Comparison of ENCODE assay signal across 9 cellular contexts in the genomic region with DNA sequence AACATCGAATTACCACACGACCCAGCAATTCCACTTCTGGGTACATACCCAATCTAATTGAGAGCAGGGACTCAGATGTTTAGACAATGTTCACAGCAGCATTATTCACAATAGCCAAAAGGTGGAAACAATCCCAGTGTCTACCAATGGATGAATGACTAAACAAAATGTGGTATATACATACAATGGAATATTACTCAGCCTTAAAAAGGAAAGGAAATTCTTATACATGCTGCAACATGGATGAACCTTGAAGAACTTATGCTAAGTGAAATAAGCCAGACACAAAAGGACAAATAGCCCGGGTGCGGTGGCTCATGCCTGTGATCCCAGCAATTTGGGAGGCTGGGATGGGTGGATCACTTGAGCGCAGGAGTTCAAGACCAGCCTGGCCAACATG. TPM values are rescaled to one million over a fixed set of nuclear protein-coding genes. Genes with fewer than 3 reads are reported as not detected.
"Had no signal": no experiment of that assay in that cellular context is flagged by ENCODE, and none has a peak within 500 bp of the region (broad histone marks: within the 10 kb centered on the region; RNA-seq: fewer than 3 reads in every experiment).

No MANE protein-coding gene starts in this region.

- H3K4me3 Mint-ChIP-seq: IgD-negative memory B cell had no signal

- H3K4me2 ChIP-seq: KMS-11 had no signal

- H3K27ac Mint-ChIP-seq: IgD-negative memory B cell had no signal

- ATAC-seq: HepG2 had no signal

- H3K9ac ChIP-seq: KMS-11 had no signal

- FAIRE-seq: HepG2, HTR-8/SVneo had no signal

- H3K27ac ChIP-seq: HL-60, KMS-11 had no signal

- DNase-seq: IMR-90, KBM-7, KG1 had no signal

- H3K27me3 Mint-ChIP-seq: IgD-negative memory B cell had no signal

RNA-seq across cellular contexts. Expression of a gene that starts 6.9 kb away (rescaled TPM):
- total RNA-seq: HT1080, IMR-90 had no signal
- polyA plus RNA-seq: IMR-90 had no signal

RNA-seq across cellular contexts. Expression of a gene that starts 39.6 kb away (rescaled TPM):
- total RNA-seq: HT1080, IMR-90 had no signal
- polyA plus RNA-seq: IgD-negative memory B cell, IMR-90 had no signal

RNA-seq across cellular contexts. Expression of a gene that starts 40.1 kb away (rescaled TPM):
- polyA plus RNA-seq: IgD-negative memory B cell had no signal
